ENCODE assay signal across 8 cellular contexts in the genomic region with DNA sequence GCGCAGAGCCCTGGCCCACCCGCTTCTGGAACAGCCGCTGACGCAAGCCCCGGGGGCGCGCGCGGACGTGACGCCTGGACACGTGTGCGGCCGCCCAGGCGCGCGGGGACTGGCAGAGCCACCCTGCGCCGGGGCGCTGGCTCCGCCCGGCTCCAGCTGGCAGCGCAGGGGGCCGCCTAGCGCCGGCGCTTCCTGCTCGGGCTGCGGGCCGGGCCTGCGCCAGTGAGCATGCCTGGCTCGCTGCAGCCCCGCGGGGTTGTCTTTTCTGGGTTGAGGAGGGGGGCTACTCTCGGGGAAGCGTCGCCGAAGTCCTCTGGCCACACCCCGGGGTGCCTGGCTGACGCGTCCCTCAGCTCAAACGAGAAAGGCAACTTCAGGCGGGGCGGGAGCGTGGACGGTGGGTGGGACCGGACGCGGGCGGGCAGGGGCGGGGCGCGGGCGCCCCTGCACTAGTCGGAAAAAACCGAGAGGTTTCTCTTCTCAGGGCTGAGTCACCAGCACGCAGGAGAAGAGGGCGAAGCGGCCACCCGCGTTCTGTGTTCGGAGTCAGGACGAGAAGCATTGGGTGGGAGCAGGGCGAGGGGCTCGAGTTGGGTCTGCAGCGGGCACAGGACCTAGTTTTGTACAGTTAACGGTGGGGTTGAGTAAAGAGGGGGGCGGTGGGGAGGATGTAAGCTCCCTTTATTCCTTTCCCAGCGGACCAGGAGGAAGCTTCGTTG. TPM values are rescaled to one million over a fixed set of nuclear protein-coding genes. Genes with fewer than 3 reads are reported as not detected.
DNase-seq lines count a peak whose midpoint lies in the region; ATAC-seq, FAIRE-seq and TF ChIP-seq lines count a peak whose summit lies in the region.

A gene with protein sequence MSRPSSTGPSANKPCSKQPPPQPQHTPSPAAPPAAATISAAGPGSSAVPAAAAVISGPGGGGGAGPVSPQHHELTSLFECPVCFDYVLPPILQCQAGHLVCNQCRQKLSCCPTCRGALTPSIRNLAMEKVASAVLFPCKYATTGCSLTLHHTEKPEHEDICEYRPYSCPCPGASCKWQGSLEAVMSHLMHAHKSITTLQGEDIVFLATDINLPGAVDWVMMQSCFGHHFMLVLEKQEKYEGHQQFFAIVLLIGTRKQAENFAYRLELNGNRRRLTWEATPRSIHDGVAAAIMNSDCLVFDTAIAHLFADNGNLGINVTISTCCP (minus strand): TSS at position 48 of the 719 bp plus-strand sequence. CDS start 320 bp downstream, outside the sequence.

- H3K27ac Mint-ChIP-seq in activated T-cell treated with anti-CD3 and anti-CD28 coated beads, Interleukin-2, amount 50 U/mL, for 72 hours, result peak within 1 kb of the TSS; percentile 100
- peak within 1 kb of the TSS; percentile 98 to 100 (median 99) for H3K27ac Mint-ChIP-seq in naive B cell
- peak within 1 kb of the TSS; percentile 97 for H3K27ac Mint-ChIP-seq in stimulated activated effector memory CD8-positive, alpha-beta T cell treated with anti-CD3 and anti-CD28 coated beads, Interleukin-12 subunit alpha, Interleukin-12 subunit beta, amount 100 ng/mL, for 72 hours

- no peaks in the 10 kb centered on the region for H3K9me3 Mint-ChIP-seq in activated T-cell treated with anti-CD3 and anti-CD28 coated beads, Interleukin-2, amount 50 U/mL, for 72 hours
- peaks cover 0 to 2% (median 0%) of the 10 kb centered on the region in 7 donors for H3K9me3 Mint-ChIP-seq in naive B cell
- no peaks in the 10 kb centered on the region for H3K9me3 Mint-ChIP-seq in stimulated activated effector memory CD8-positive, alpha-beta T cell treated with anti-CD3 and anti-CD28 coated beads, Interleukin-12 subunit alpha, Interleukin-12 subunit beta, amount 100 ng/mL, for 72 hours

- peaks cover 18 to 48% (median 19%) of the 10 kb centered on the region in 3 donors for H3K4me1 ChIP-seq in esophagus squamous epithelium

- H3K36me3 ChIP-seq in esophagus squamous epithelium, result peaks cover 0 to 8% (median 0%) of the 10 kb centered on the region in 3 donors

- peak within 1 kb of the TSS; percentile 98 to 100 (median 99) for H3K27ac ChIP-seq in esophagus squamous epithelium

- WGBS in esophagus squamous epithelium, 2 donors, result 0 to 10% methylated on average over 2 to 7 of the region's 70 CpGs

- ATAC-seq in GM21619 (IDR thresholded peaks at IDR 0.05; ENCODE audit: unreplicated experiment) (peak; percentile 48), naive B cell (ENCODE audit: low read depth in 2 of 2) (peak; percentile 80 to 81)
- peak; percentile 76 to 80 for ATAC-seq in activated T-cell treated with anti-CD3 and anti-CD28 coated beads, Interleukin-2, amount 50 U/mL, for 72 hours (replicated peaks in 1 of 2)
- peak; percentile 85 for ATAC-seq in stimulated activated effector memory CD8-positive, alpha-beta T cell treated with anti-CD3 and anti-CD28 coated beads, Interleukin-12 subunit alpha, Interleukin-12 subunit beta, amount 100 ng/mL, for 72 hours

- intact Hi-C loops in esophagus squamous epithelium (cut with DNase I), result no loop called here

- DNase-seq in DMS53 (lab: John Stamatoyannopoulos, UW) (peak; percentile 97), KBM-7 (peak; percentile 92), RCC 7860 (ENCODE audit: low spot score) (peak; percentile 87), esophagus squamous epithelium (lab: John Stamatoyannopoulos, UW) (peak; percentile 73), naive B cell (peak; percentile 95)
- DNase-seq in activated T-cell treated with anti-CD3 and anti-CD28 coated beads, Interleukin-2, amount 50 U/mL, for 72 hours, result peak; percentile 94 to 96
- peak; percentile 81 to 95 for DNase-seq in stimulated activated effector memory CD8-positive, alpha-beta T cell treated with anti-CD3 and anti-CD28 coated beads, Interleukin-12 subunit alpha, Interleukin-12 subunit beta, amount 100 ng/mL, for 72 hours (ENCODE audit: low spot score in 2 of 2)

- TF ChIP-seq POLR2A in esophagus squamous epithelium (IDR thresholded peaks at IDR 0.05), result peak in 2 of 4 donors; percentile 64 to 98

- FAIRE-seq in RCC 7860 (lab: Jason Lieb, UNC), result no peak

- H3K9me3 ChIP-seq in esophagus squamous epithelium, result no peaks in the 10 kb centered on the region

- peak within 1 kb of the TSS; percentile 99 for H3K4me3 Mint-ChIP-seq in activated T-cell treated with anti-CD3 and anti-CD28 coated beads, Interleukin-2, amount 50 U/mL, for 72 hours
- peak within 1 kb of the TSS; percentile 95 to 99 (median 98) for H3K4me3 Mint-ChIP-seq in naive B cell
- H3K4me3 Mint-ChIP-seq in stimulated activated effector memory CD8-positive, alpha-beta T cell treated with anti-CD3 and anti-CD28 coated beads, Interleukin-12 subunit alpha, Interleukin-12 subunit beta, amount 100 ng/mL, for 72 hours, result peak within 1 kb of the TSS; percentile 93

- H3K4me3 ChIP-seq in esophagus squamous epithelium, result peak within 1 kb of the TSS; percentile 88 to 94 (median 90)

- peaks cover 63% of the 10 kb centered on the region for H3K4me1 Mint-ChIP-seq in activated T-cell treated with anti-CD3 and anti-CD28 coated beads, Interleukin-2, amount 50 U/mL, for 72 hours (ENCODE audit: low read depth)
- H3K4me1 Mint-ChIP-seq in naive B cell, result peaks cover 34 to 60% (median 42%) of the 10 kb centered on the region in 3 donors
- peaks cover 55% of the 10 kb centered on the region for H3K4me1 Mint-ChIP-seq in stimulated activated effector memory CD8-positive, alpha-beta T cell treated with anti-CD3 and anti-CD28 coated beads, Interleukin-12 subunit alpha, Interleukin-12 subunit beta, amount 100 ng/mL, for 72 hours

- no peaks in the 10 kb centered on the region for H3K27me3 ChIP-seq in esophagus squamous epithelium

- H3K27me3 Mint-ChIP-seq in activated T-cell treated with anti-CD3 and anti-CD28 coated beads, Interleukin-2, amount 50 U/mL, for 72 hours (ENCODE audit: low read depth), result no peaks in the 10 kb centered on the region
- no peaks in the 10 kb centered on the region for H3K27me3 Mint-ChIP-seq in naive B cell

- H3K36me3 Mint-ChIP-seq in activated T-cell treated with anti-CD3 and anti-CD28 coated beads, Interleukin-2, amount 50 U/mL, for 72 hours (ENCODE audit: insufficient read depth in 2 of 2), result peaks cover 22 to 29% of the 10 kb centered on the region in 2 donors
- peaks cover 0 to 2% of the 10 kb centered on the region in 2 donors for H3K36me3 Mint-ChIP-seq in naive B cell
- peaks cover 62% of the 10 kb centered on the region for H3K36me3 Mint-ChIP-seq in stimulated activated effector memory CD8-positive, alpha-beta T cell treated with anti-CD3 and anti-CD28 coated beads, Interleukin-12 subunit alpha, Interleukin-12 subunit beta, amount 100 ng/mL, for 72 hours

- in situ Hi-C loops in KBM-7 (cut with MboI; ENCODE audit: low pct_unique_long_range_greater_than_20kb, low sequenced_read_pairs), result no loop called here

- TF ChIP-seq CTCF in esophagus squamous epithelium (IDR thresholded peaks at IDR 0.05), result peak in 2 of 6 experiments; percentile 29 to 33

RNA-seq across cellular contexts. Expression of the gene that starts here (rescaled TPM):
- total RNA-seq in activated T-cell treated with anti-CD3 and anti-CD28 coated beads, Interleukin-2, amount 50 U/mL, for 72 hours, result 100 to 1,000 TPM in 1 of 2 donors, 10 to 100 TPM in 1; 91.2 to 124 TPM
- total RNA-seq in esophagus squamous epithelium, result 10 to 100 TPM; 39.4 to 74.8 (median 51.8) TPM
- 100 to 1,000 TPM in 2 of 6 donors, 10 to 100 TPM in 4; 49.7 to 121 (median 78.9) TPM for polyA plus RNA-seq in naive B cell (ENCODE audit: low read depth in 6 of 6)

Comparison
In these comparisons a context has a peak if more than half of its experiments do, and no peak if none do; other contexts are left out.
1. Peak in every context shown above with its lines: DNase-seq, ATAC-seq, H3K4me3 ChIP-seq and H3K27ac ChIP-seq.